In the genomic region with DNA sequence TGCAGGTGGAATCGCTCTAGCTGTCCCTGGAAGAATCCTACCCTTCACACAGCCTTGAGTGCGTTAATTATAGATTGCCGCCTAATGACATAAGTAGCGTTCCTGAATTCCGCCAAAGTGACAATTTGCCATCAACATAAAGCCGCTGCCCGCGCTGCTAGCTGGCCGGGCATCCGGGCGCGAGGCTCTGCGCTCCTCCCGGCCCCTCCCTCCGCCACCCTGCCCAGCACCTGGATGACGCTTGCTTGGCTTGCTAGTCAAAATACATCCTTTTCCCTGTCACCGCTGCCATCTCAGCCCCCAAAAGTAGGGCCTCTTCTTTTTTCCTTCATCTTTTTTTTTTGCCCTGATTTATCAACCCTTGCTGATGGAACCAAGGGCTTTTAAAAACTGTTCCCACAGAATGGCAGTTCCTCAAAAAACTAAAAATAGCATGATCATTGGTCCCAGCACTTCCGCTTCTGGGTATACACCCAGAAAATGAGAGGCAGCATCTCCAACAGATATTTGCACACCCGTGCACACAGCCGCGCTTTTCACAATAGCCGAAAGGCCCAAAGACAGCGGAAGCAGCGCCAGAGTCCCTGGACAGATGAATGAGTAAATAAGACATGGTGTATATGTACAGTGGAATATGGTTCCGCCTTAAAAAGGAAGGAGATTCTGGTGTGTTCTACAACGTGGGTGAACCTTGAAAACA, we compare ENCODE assay signal across 11 cellular contexts.
DNase-seq lines count a peak whose midpoint lies in the region; ATAC-seq and TF ChIP-seq lines count a peak whose summit lies in the region.
"Had no signal": no experiment of that assay in that cellular context is flagged by ENCODE, and none has a peak within 500 bp of the region (broad histone marks: within the 10 kb centered on the region; RNA-seq: fewer than 3 reads in every experiment).

No MANE protein-coding gene starts in this region.

- no peaks in the 10 kb centered on the region for H3K36me3 ChIP-seq in breast epithelium
- H3K36me3 ChIP-seq in mesodermal cell (ENCODE audit: control insufficient read depth, insufficient read depth, low read length): no peaks in the 10 kb centered on the region
- H3K36me3 ChIP-seq in upper lobe of right lung: no peaks in the 10 kb centered on the region

- no peaks in the 10 kb centered on the region for H3K36me3 Mint-ChIP-seq in activated CD4-positive, alpha-beta T cell treated with anti-CD3 and anti-CD28 coated beads, Interleukin-2, amount 10 ng/mL, durations not matched to agents 24 days and 14 days (ENCODE audit: low read depth)

- H3K4me3 Mint-ChIP-seq in activated CD4-positive, alpha-beta T cell treated with anti-CD3 and anti-CD28 coated beads, Interleukin-2, amount 10 ng/mL, durations not matched to agents 24 days and 14 days: no peak overlapping the region

- H3K27ac ChIP-seq in breast epithelium: peak overlapping the region; percentile 80 to 87
- peak overlapping the region; percentile 81 for H3K27ac ChIP-seq in mesodermal cell (ENCODE audit: low read depth, low read length, severe bottlenecking)
- H3K27ac ChIP-seq in upper lobe of right lung: peak overlapping the region; percentile 49
- H3K27ac ChIP-seq: 22Rv1 had no signal

- no peaks in the 10 kb centered on the region for H3K4me1 Mint-ChIP-seq in activated CD4-positive, alpha-beta T cell treated with anti-CD3 and anti-CD28 coated beads, Interleukin-2, amount 10 ng/mL, durations not matched to agents 24 days and 14 days

- no peaks in the 10 kb centered on the region for H3K27me3 ChIP-seq in breast epithelium
- H3K27me3 ChIP-seq in upper lobe of right lung: no peaks in the 10 kb centered on the region

- peak; percentile 53 for ATAC-seq in upper lobe of right lung

- DNase-seq in NCI-H1436 (lab: John Stamatoyannopoulos, UW) (peak; percentile 34), NCI-H1436 treated with DMSO at 0.1 percent for 48 hours (lab: John Stamatoyannopoulos, UW) (no peak), breast epithelium (ENCODE audit: low spot score in 2 of 2) (no peak), upper lobe of right lung (no peak), NCI-H1092 (lab: John Stamatoyannopoulos, UW) (no peak), NCI-H146 treated with DMSO at 0.1 percent for 48 hours (lab: John Stamatoyannopoulos, UW; ENCODE audit: unreplicated experiment) (no peak)
- no peak for DNase-seq in activated CD4-positive, alpha-beta T cell treated with anti-CD3 and anti-CD28 coated beads, Interleukin-2, amount 10 ng/mL, durations not matched to agents 24 days and 14 days
- DNase-seq: cortex of kidney, NCI-H1694 had no signal

- intact Hi-C loops in breast epithelium (cut with DNase I; ENCODE audit: low total_unique reads) (no loop called here), upper lobe of right lung (cut with DNase I) (no loop called here)
- intact Hi-C loops in activated CD4-positive, alpha-beta T cell treated with anti-CD3 and anti-CD28 coated beads, Interleukin-2, amount 10 ng/mL, durations not matched to agents 24 days and 14 days (cut with micrococcal nuclease): no loop called here

- no peak for TF ChIP-seq POLR2A in breast epithelium (IDR thresholded peaks at IDR 0.05)

- no peaks in the 10 kb centered on the region for H3K9me3 Mint-ChIP-seq in activated CD4-positive, alpha-beta T cell treated with anti-CD3 and anti-CD28 coated beads, Interleukin-2, amount 10 ng/mL, durations not matched to agents 24 days and 14 days

- no peak overlapping the region for H3K27ac Mint-ChIP-seq in activated CD4-positive, alpha-beta T cell treated with anti-CD3 and anti-CD28 coated beads, Interleukin-2, amount 10 ng/mL, durations not matched to agents 24 days and 14 days

- H3K4me3 ChIP-seq in breast epithelium (peak overlapping the region in 1 of 3 donors; percentile 63), mesodermal cell (ENCODE audit: extremely low read depth, insufficient read depth, low read length, poor library complexity, severe bottlenecking) (no peak overlapping the region), upper lobe of right lung (peak overlapping the region; percentile 14)

- TF ChIP-seq CTCF in breast epithelium (IDR thresholded peaks at IDR 0.05): no peak
- TF ChIP-seq CTCF in upper lobe of right lung (IDR thresholded peaks at IDR 0.05): no peak

- H3K4me1 ChIP-seq in breast epithelium (peaks cover 0 to 3% of the 10 kb centered on the region in 2 donors), mesodermal cell (ENCODE audit: control insufficient read depth, insufficient read depth, low read length, poor library complexity, severe bottlenecking) (peaks cover 18% of the 10 kb centered on the region), upper lobe of right lung (peaks cover 15% of the 10 kb centered on the region)

- peaks cover 3% of the 10 kb centered on the region for H3K27me3 Mint-ChIP-seq in activated CD4-positive, alpha-beta T cell treated with anti-CD3 and anti-CD28 coated beads, Interleukin-2, amount 10 ng/mL, durations not matched to agents 24 days and 14 days

- H3K9me3 ChIP-seq in breast epithelium: no peaks in the 10 kb centered on the region
- no peaks in the 10 kb centered on the region for H3K9me3 ChIP-seq in mesodermal cell (ENCODE audit: control insufficient read depth, low read length)
- no peaks in the 10 kb centered on the region for H3K9me3 ChIP-seq in upper lobe of right lung

- 93% methylated on average over 24 to 25 of the region's 26 CpGs for WGBS in mesodermal cell (ENCODE audit: insufficient coverage in 2 of 2), 2 experiments
